In the genomic region with DNA sequence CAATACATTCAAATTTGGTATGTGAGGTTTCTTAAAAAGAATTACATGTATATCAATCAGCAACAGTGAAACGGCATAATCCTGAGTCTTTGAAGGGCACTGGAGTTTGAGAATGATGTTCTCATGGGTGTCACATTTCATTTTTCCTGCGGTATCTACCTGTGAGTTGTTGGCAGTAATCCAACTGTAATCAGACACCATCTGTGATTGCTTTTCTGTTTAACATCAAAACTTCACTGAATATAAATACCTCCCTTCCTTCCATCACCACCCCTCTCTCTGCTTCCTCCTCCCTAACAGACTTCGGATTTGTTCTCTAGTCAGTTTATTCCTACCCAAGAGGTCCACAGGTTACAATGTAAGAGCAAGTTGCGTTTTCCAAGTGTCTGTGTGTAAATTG, we compare ENCODE assay signal across 1 cellular context.
TF ChIP-seq lines count a peak whose summit lies in the region.

No MANE protein-coding gene starts in this region.

TF ChIP-seq in GM23338, 12 proteins besides CTCF, POLR2A, EP300 and RAD21 (continued from another document):
- TF ChIP-seq ZNF462 (CRISPR knock-in tag; IDR thresholded peaks at IDR 0.05) (no peak), STAT1 (IDR thresholded peaks at IDR 0.05; ENCODE audit: unreplicated experiment) (no peak)
